ENCODE assay signal across 13 cellular contexts in genomic region chr3:63969866-63970265, GRCh38. TPM values are rescaled to one million over a fixed set of nuclear protein-coding genes. Genes with fewer than 3 reads are reported as not detected.
A peak's percentile ranks its signal among the peaks of the same experiment; 100 is the strongest.
DNase-seq lines count a peak whose midpoint lies in the region; ATAC-seq and TF ChIP-seq lines count a peak whose summit lies in the region.
"Had no signal": no experiment of that assay in that cellular context is flagged by ENCODE, and none has a peak within 500 bp of the region (broad histone marks: within the 10 kb centered on the region; RNA-seq: fewer than 3 reads in every experiment).

No MANE protein-coding gene starts in this region.

- no peaks in the 10 kb centered on the region for H3K36me3 ChIP-seq in HUES48 (ENCODE audit: control insufficient read depth, insufficient read depth, low read length)
- H3K36me3 ChIP-seq in mucosa of descending colon (ENCODE audit: low read depth) = no peaks in the 10 kb centered on the region
- H3K36me3 ChIP-seq: thyroid gland had no signal

- ATAC-seq in activated CD8-positive, alpha-beta T cell treated with anti-CD3 and anti-CD28 coated beads, Interleukin-2, amount 10 ng/mL, durations not matched to agents 7 days and 5 days = no peak
- peak; percentile 28 to 48 for ATAC-seq in right cardiac atrium
- peak; percentile 79 for ATAC-seq in stimulated activated effector memory CD8-positive, alpha-beta T cell treated with anti-CD3 and anti-CD28 coated beads, Interleukin-12 subunit alpha, Interleukin-12 subunit beta, amount 100 ng/mL, for 72 hours
- no peak for ATAC-seq in mucosa of descending colon

- H3K9me3 ChIP-seq in HUES48 (ENCODE audit: control insufficient read depth, insufficient read depth, low read length) = no peaks in the 10 kb centered on the region
- H3K9me3 ChIP-seq in right cardiac atrium (ENCODE audit: control insufficient read depth, low read length) = no peaks in the 10 kb centered on the region
- no peaks in the 10 kb centered on the region for H3K9me3 ChIP-seq in mucosa of descending colon
- H3K9me3 ChIP-seq: heart right ventricle, thyroid gland had no signal

- H3K4me3 ChIP-seq in HUES48 (ENCODE audit: low read depth, low read length) (no peak overlapping the region), right cardiac atrium (ENCODE audit: low read length) (no peak overlapping the region), mucosa of descending colon (no peak overlapping the region)
- H3K4me3 ChIP-seq: thyroid gland had no signal

- no peaks in the 10 kb centered on the region for H3K27me3 ChIP-seq in HUES48 (ENCODE audit: control insufficient read depth, insufficient read depth, low read length)
- H3K27me3 ChIP-seq in right cardiac atrium (ENCODE audit: control insufficient read depth, insufficient read depth) = no peaks in the 10 kb centered on the region
- H3K27me3 ChIP-seq: heart right ventricle, thyroid gland had no signal

- no peaks in the 10 kb centered on the region for H3K27me3 Mint-ChIP-seq in activated CD8-positive, alpha-beta T cell treated with anti-CD3 and anti-CD28 coated beads, Interleukin-2, amount 10 ng/mL, durations not matched to agents 7 days and 5 days (ENCODE audit: low read depth)

- H3K4me1 ChIP-seq in HUES48 (ENCODE audit: control insufficient read depth, insufficient read depth, low read length) (peaks cover 77% of the 10 kb centered on the region), right cardiac atrium (ENCODE audit: control insufficient read depth, insufficient read depth, low read length) (peaks cover 2% of the 10 kb centered on the region), mucosa of descending colon (ENCODE audit: low read depth) (peaks cover 57% of the 10 kb centered on the region)

- CTCF ChIA-PET in activated CD8-positive, alpha-beta T cell treated with anti-CD3 and anti-CD28 coated beads, Interleukin-2, amount 10 ng/mL, durations not matched to agents 7 days and 5 days (lab: Charles Lee) = interaction anchor here (1.6 to 14.1 kb wide), 3 partner anchors 7 to 51 kb away, joined by 5 to 220 read pairs (median 143); no protein-coding TSS in a partner anchor

- TF ChIP-seq CTCF in mucosa of descending colon (IDR thresholded peaks at IDR 0.05) = no peak

- H3K4me3 Mint-ChIP-seq in activated CD8-positive, alpha-beta T cell treated with anti-CD3 and anti-CD28 coated beads, Interleukin-2, amount 10 ng/mL, durations not matched to agents 7 days and 5 days = peak overlapping the region; percentile 79
- peak overlapping the region; percentile 77 for H3K4me3 Mint-ChIP-seq in stimulated activated effector memory CD8-positive, alpha-beta T cell treated with anti-CD3 and anti-CD28 coated beads, Interleukin-12 subunit alpha, Interleukin-12 subunit beta, amount 100 ng/mL, for 72 hours

- H3K36me3 Mint-ChIP-seq in activated CD8-positive, alpha-beta T cell treated with anti-CD3 and anti-CD28 coated beads, Interleukin-2, amount 10 ng/mL, durations not matched to agents 7 days and 5 days (ENCODE audit: low read depth) = peaks cover 41% of the 10 kb centered on the region
- H3K36me3 Mint-ChIP-seq in stimulated activated effector memory CD8-positive, alpha-beta T cell treated with anti-CD3 and anti-CD28 coated beads, Interleukin-12 subunit alpha, Interleukin-12 subunit beta, amount 100 ng/mL, for 72 hours = peaks cover 13% of the 10 kb centered on the region

- H3K27ac ChIP-seq in HUES48 (ENCODE audit: low read depth, low read length) (peak overlapping the region; percentile 85), right cardiac atrium (ENCODE audit: low read length) (no peak overlapping the region)
- H3K27ac ChIP-seq: thyroid gland had no signal

- 40% methylated on average over 2 of the region's 2 CpGs for WGBS in right cardiac atrium

- POLR2A ChIA-PET in activated CD8-positive, alpha-beta T cell treated with anti-CD3 and anti-CD28 coated beads, Interleukin-2, amount 10 ng/mL, durations not matched to agents 7 days and 5 days (lab: Charles Lee) = interaction anchor here (1.1 to 3.8 kb wide), 2 partner anchors 8 to 24 kb away, joined by 5 to 55 read pairs; no protein-coding TSS in a partner anchor

- H3K27ac Mint-ChIP-seq in activated CD8-positive, alpha-beta T cell treated with anti-CD3 and anti-CD28 coated beads, Interleukin-2, amount 10 ng/mL, durations not matched to agents 7 days and 5 days = peak overlapping the region; percentile 96
- peak overlapping the region; percentile 92 for H3K27ac Mint-ChIP-seq in stimulated activated effector memory CD8-positive, alpha-beta T cell treated with anti-CD3 and anti-CD28 coated beads, Interleukin-12 subunit alpha, Interleukin-12 subunit beta, amount 100 ng/mL, for 72 hours

- no peak overlapping the region for H3K9ac ChIP-seq in HUES48 (ENCODE audit: low read depth, low read length)

- DNase-seq in activated CD8-positive, alpha-beta T cell treated with anti-CD3 and anti-CD28 coated beads, Interleukin-2, amount 10 ng/mL, durations not matched to agents 7 days and 5 days = no peak
- DNase-seq in right cardiac atrium = no peak
- DNase-seq in stimulated activated effector memory CD8-positive, alpha-beta T cell treated with anti-CD3 and anti-CD28 coated beads, Interleukin-12 subunit alpha, Interleukin-12 subunit beta, amount 100 ng/mL, for 72 hours (ENCODE audit: low spot score in 2 of 2) = no peak
- no peak for DNase-seq in mucosa of descending colon
- DNase-seq in activated CD8-positive, alpha-beta memory T cell treated with anti-CD3 and anti-CD28 coated beads, Interleukin-2, amount 50 U/mL, for 4 hours = no peak
- no peak for DNase-seq in LoVo (ENCODE audit: low spot score)
- DNase-seq in GM19240 (ENCODE audit: insufficient read length, low spot score) = no peak
- DNase-seq: dermis blood vessel endothelial cell; heart right ventricle; NCI-H146; stimulated activated CD4-positive, alpha-beta T cell treated with anti-CD3 and anti-CD28 coated beads, Interleukin-2, amount 100 ng/mL, for 48 hours; thyroid gland had no signal

- no peaks in the 10 kb centered on the region for H3K9me3 Mint-ChIP-seq in activated CD8-positive, alpha-beta T cell treated with anti-CD3 and anti-CD28 coated beads, Interleukin-2, amount 10 ng/mL, durations not matched to agents 7 days and 5 days (ENCODE audit: insufficient read depth)
- no peaks in the 10 kb centered on the region for H3K9me3 Mint-ChIP-seq in stimulated activated effector memory CD8-positive, alpha-beta T cell treated with anti-CD3 and anti-CD28 coated beads, Interleukin-12 subunit alpha, Interleukin-12 subunit beta, amount 100 ng/mL, for 72 hours

- H3K4me1 Mint-ChIP-seq in activated CD8-positive, alpha-beta T cell treated with anti-CD3 and anti-CD28 coated beads, Interleukin-2, amount 10 ng/mL, durations not matched to agents 7 days and 5 days (ENCODE audit: low read depth) = peaks cover 85% of the 10 kb centered on the region
- H3K4me1 Mint-ChIP-seq in stimulated activated effector memory CD8-positive, alpha-beta T cell treated with anti-CD3 and anti-CD28 coated beads, Interleukin-12 subunit alpha, Interleukin-12 subunit beta, amount 100 ng/mL, for 72 hours = peaks cover 97% of the 10 kb centered on the region

- intact Hi-C loops in right cardiac atrium (cut with DNase I) = no loop called here
- intact Hi-C loops in mucosa of descending colon (cut with DNase I, micrococcal nuclease) = no loop called here

RNA-seq across cellular contexts. Expression of gene PSMD6, which starts 53.4 kb away (rescaled TPM):
- total RNA-seq in activated CD8-positive, alpha-beta T cell treated with anti-CD3 and anti-CD28 coated beads, Interleukin-2, amount 10 ng/mL, durations not matched to agents 7 days and 5 days = 10 to 100 TPM; 81.2 to 86.3 TPM
- total RNA-seq in right cardiac atrium (10 to 100 TPM; 62.8 to 75.1 (median 71.5) TPM), mucosa of descending colon (10 to 100 TPM; 39.1 to 61.8 (median 57.5) TPM)
- polyA plus RNA-seq in right cardiac atrium = 86.4 TPM

RNA-seq across cellular contexts. Expression of gene SCAANT1, which starts 57.7 kb away (rescaled TPM):
- total RNA-seq in activated CD8-positive, alpha-beta T cell treated with anti-CD3 and anti-CD28 coated beads, Interleukin-2, amount 10 ng/mL, durations not matched to agents 7 days and 5 days = not detected
- total RNA-seq in right cardiac atrium (not detected), mucosa of descending colon (not detected)
- polyA plus RNA-seq in right cardiac atrium = not detected
- total RNA-seq: dermis blood vessel endothelial cell, heart right ventricle, thyroid gland had no signal
- polyA plus RNA-seq: heart right ventricle had no signal

Comparison
In these comparisons a context has a peak if more than half of its experiments do, and no peak if none do; other contexts are left out.
1. ATAC-seq: peak in right cardiac atrium (2 of 2) and stimulated activated effector memory CD8-positive, alpha-beta T cell treated with anti-CD3 and anti-CD28 coated beads, Interleukin-12 subunit alpha, Interleukin-12 subunit beta, amount 100 ng/mL, for 72 hours (single experiment); none in activated CD8-positive, alpha-beta T cell treated with anti-CD3 and anti-CD28 coated beads, Interleukin-2, amount 10 ng/mL, durations not matched to agents 7 days and 5 days (single experiment) and mucosa of descending colon (single experiment).